ENCODE assay signal across 6 cellular contexts in genomic region chr12:6494351-6494743, GRCh38. TPM values are rescaled to one million over a fixed set of nuclear protein-coding genes. Genes with fewer than 3 reads are reported as not detected.
DNase-seq lines count a peak whose midpoint lies in the region; TF ChIP-seq lines count a peak whose summit lies in the region.

No MANE protein-coding gene starts in this region.

- WGBS in spleen, 5 donors = 0 to 2% (median 2%) methylated on average over 7 of the region's 7 CpGs

- CTCF ChIA-PET in A673 (lab: Charles Lee) = interaction anchor here (1.5 kb wide), 1 partner anchor 23 kb away, joined by 3 read pairs; the partner anchor contains the start of gene VAMP1

- H3K4me1 ChIP-seq in A673 (ENCODE audit: insufficient read depth, low read length, poor library complexity, severe bottlenecking) (peaks cover 18% of the 10 kb centered on the region), Karpas-422 (ENCODE audit: low read length) (peaks cover 39% of the 10 kb centered on the region), spleen (peaks cover 21 to 54% (median 31%) of the 10 kb centered on the region in 6 donors)
- H3K4me1 ChIP-seq in effector memory CD4-positive, alpha-beta T cell (ENCODE audit: control insufficient read depth, insufficient read depth, low read length, poor library complexity, severe bottlenecking) = peaks cover 10% of the 10 kb centered on the region

- no peaks in the 10 kb centered on the region for H4K20me1 ChIP-seq in Karpas-422 (ENCODE audit: insufficient read depth, low read depth, low read length)

- TF ChIP-seq CTCF in A673 (conservative IDR thresholded peaks at IDR 0.05; ENCODE audit: low read depth, low read length) = peak; percentile 35; the same call in 1 of the 2 replicates
- peak in 1 of 11 experiments; percentile 6 for TF ChIP-seq CTCF in spleen (IDR thresholded peaks at IDR 0.05 in 8 of 11, conservative IDR thresholded peaks at IDR 0.05 in 3 of 11)

- DNase-seq in A673 (ENCODE audit: low spot score) = no peak
- DNase-seq in Karpas-422 = peak; percentile 95
- DNase-seq in effector memory CD4-positive, alpha-beta T cell = no peak
- DNase-seq in spleen = no peak
- DNase-seq in head of caudate nucleus = no peak
- DNase-seq in activated CD4-positive, CD25-positive, alpha-beta regulatory T cell (lab: John Stamatoyannopoulos, UW) = no peak

- H3K9me2 ChIP-seq in Karpas-422 (replicated peaks; ENCODE audit: insufficient read depth, low read length) = no peaks in the 10 kb centered on the region

- no peak for TF ChIP-seq POLR2A in spleen (IDR thresholded peaks at IDR 0.05)

- H3K27me3 ChIP-seq in A673 (replicated peaks; ENCODE audit: insufficient read depth, low read depth, low read length, poor library complexity) (no peaks in the 10 kb centered on the region), Karpas-422 (ENCODE audit: low read length) (no peaks in the 10 kb centered on the region), spleen (replicated peaks in 1 of 7) (no peaks in the 10 kb centered on the region)
- no peaks in the 10 kb centered on the region for H3K27me3 ChIP-seq in effector memory CD4-positive, alpha-beta T cell (replicated peaks; ENCODE audit: control insufficient read depth, insufficient read depth, low read length, poor library complexity, severe bottlenecking)

- POLR2A ChIA-PET in A673 (lab: Charles Lee; ENCODE audit: low non-redundant PET) = interaction anchor here (1.0 kb wide), 1 partner anchor 21 kb away, joined by 3 read pairs; no protein-coding TSS in a partner anchor

- H3K27ac ChIP-seq in A673 (ENCODE audit: low read depth, low read length, poor library complexity, severe bottlenecking) (peak overlapping the region; percentile 97), Karpas-422 (ENCODE audit: low read length) (peak overlapping the region; percentile 98), spleen (peak overlapping the region in 7 of 8 donors; percentile 97 to 99 (median 98))
- peak overlapping the region; percentile 54 for H3K27ac ChIP-seq in effector memory CD4-positive, alpha-beta T cell (ENCODE audit: insufficient read depth, low read length, poor library complexity, severe bottlenecking)

- peaks cover 39% of the 10 kb centered on the region for H3K79me2 ChIP-seq in Karpas-422 (ENCODE audit: low read length)

- no peak overlapping the region for H2AFZ ChIP-seq in Karpas-422 (ENCODE audit: low read length)

- no peaks in the 10 kb centered on the region for H3K9me3 ChIP-seq in A673 (ENCODE audit: low read depth, low read length, poor library complexity, severe bottlenecking)
- no peaks in the 10 kb centered on the region for H3K9me3 ChIP-seq in Karpas-422 (ENCODE audit: low read length)
- no peaks in the 10 kb centered on the region for H3K9me3 ChIP-seq in effector memory CD4-positive, alpha-beta T cell (ENCODE audit: control insufficient read depth, low read length)
- no peaks in the 10 kb centered on the region for H3K9me3 ChIP-seq in spleen

- H3K9ac ChIP-seq in Karpas-422 (ENCODE audit: low read length) = peak overlapping the region; percentile 94

- peak overlapping the region; percentile 86 for H3K4me3 ChIP-seq in A673 (ENCODE audit: low read depth, low read length, poor library complexity, severe bottlenecking)
- H3K4me3 ChIP-seq in Karpas-422 (ENCODE audit: low read length) = peak overlapping the region; percentile 93
- H3K4me3 ChIP-seq in effector memory CD4-positive, alpha-beta T cell (ENCODE audit: insufficient read depth, low read depth, low read length, poor library complexity, severe bottlenecking) = peak overlapping the region; percentile 78
- H3K4me3 ChIP-seq in spleen = peak overlapping the region; percentile 60 to 81 (median 78)

- intact Hi-C loops in A673 (cut with micrococcal nuclease; ENCODE audit: unreplicated experiment) = no loop called here
- intact Hi-C loops in spleen (cut with DNase I; ENCODE audit: low total_unique reads) = no loop called here
- intact Hi-C loops in head of caudate nucleus (cut with DNase I) = no loop called here

- peak overlapping the region; percentile 90 for H3K4me2 ChIP-seq in Karpas-422 (ENCODE audit: low read depth, low read length, poor library complexity, severe bottlenecking)

- H3K36me3 ChIP-seq in A673 (ENCODE audit: insufficient read depth, low read length, poor library complexity, severe bottlenecking) (peaks cover 42% of the 10 kb centered on the region), Karpas-422 (ENCODE audit: insufficient read depth, low read length) (peaks cover 39% of the 10 kb centered on the region), spleen (peaks cover 0 to 61% (median 26%) of the 10 kb centered on the region in 6 donors)
- peaks cover 9% of the 10 kb centered on the region for H3K36me3 ChIP-seq in effector memory CD4-positive, alpha-beta T cell (ENCODE audit: control insufficient read depth, insufficient read depth, low read length)

- BruUV-seq in A673 (replicated peaks; lab: Mats Ljungman, UMichigan) = TSS peak; percentile 66

RNA-seq across cellular contexts. Expression of gene NCAPD2, which starts 0.4 kb away (rescaled TPM):
- total RNA-seq in A673 (2021) (125 and 128 TPM in 2 replicates), spleen (10 to 100 TPM; 29.9 to 49.2 (median 39.6) TPM)
- total RNA-seq in Karpas-422 (2014; rRNA removed; shearing (Covaris generic); ENCODE audit: low replicate concordance) = 103 and 124 TPM in 2 replicates
- 10 to 100 TPM; 12.0 to 14.1 (median 14.0) TPM for polyA plus RNA-seq in spleen

RNA-seq across cellular contexts. Expression of gene MRPL51, which starts 1.3 kb away (rescaled TPM):
- total RNA-seq in A673 (2021) (378 and 401 TPM in 2 replicates), spleen (10 to 100 TPM; 34.0 to 94.0 (median 89.3) TPM)
- 171 and 201 TPM in 2 replicates for total RNA-seq in Karpas-422 (2014; rRNA removed; shearing (Covaris generic); ENCODE audit: low replicate concordance)
- 100 to 1,000 TPM in 2 of 3 donors, 10 to 100 TPM in 1; 73.4 to 137 (median 109) TPM for polyA plus RNA-seq in spleen

RNA-seq across cellular contexts. Expression of gene VAMP1, which starts 23.9 kb away (rescaled TPM):
- total RNA-seq in A673 (2021) (10.0 and 10.9 TPM in 2 replicates), spleen (10 to 100 TPM; 18.5 to 32.5 (median 24.2) TPM)
- 528 and 555 TPM in 2 replicates for total RNA-seq in Karpas-422 (2014; rRNA removed; shearing (Covaris generic); ENCODE audit: low replicate concordance)
- polyA plus RNA-seq in spleen = 10 to 100 TPM; 11.0 to 20.7 (median 17.9) TPM

RNA-seq across cellular contexts. Expression of gene GAPDH, which starts 40.0 kb away (rescaled TPM):
- total RNA-seq in A673 (2021) (5,579 and 5,657 TPM in 2 replicates), spleen (1,000 to 10,000 TPM in 5 of 7 donors, 100 to 1,000 TPM in 2; 998 to 1,580 (median 1,404) TPM)
- total RNA-seq in Karpas-422 (2014; rRNA removed; shearing (Covaris generic); ENCODE audit: low replicate concordance) = 13,828 and 17,952 TPM in 2 replicates
- polyA plus RNA-seq in spleen = 1,000 to 10,000 TPM; 1,133 to 1,680 (median 1,180) TPM

RNA-seq across cellular contexts. Expression of gene TAPBPL, which starts 42.5 kb away (rescaled TPM):
- 6.9 and 7.4 TPM in 2 replicates for total RNA-seq in A673 (2021)
- total RNA-seq in Karpas-422 (2014; rRNA removed; shearing (Covaris generic); ENCODE audit: low replicate concordance) = 6.1 and 11.2 TPM in 2 replicates
- 10 to 100 TPM; 35.6 to 50.1 (median 42.0) TPM for total RNA-seq in spleen
- polyA plus RNA-seq in spleen = 10 to 100 TPM; 15.0 to 17.1 (median 15.9) TPM

Comparison
In these comparisons a context has a peak if more than half of its experiments do, and no peak if none do; other contexts are left out.
1. RNA of gene VAMP1, which starts 23.9 kb away (total RNA-seq): 528 to 555 TPM in Karpas-422; 18.5 to 32.5 TPM in spleen and 10.0 to 10.9 TPM in A673; every median in the first group is over 10 times any median in the second.
2. Peak in every context shown above with its lines, with median percentiles within 50 percentile points of each other: H3K27ac ChIP-seq and H3K4me3 ChIP-seq.